Comparison of ENCODE assay signal across 15 cellular contexts in genomic region chr13:30895773-30896172, GRCh38. TPM values are rescaled to one million over a fixed set of nuclear protein-coding genes. Genes with fewer than 3 reads are reported as not detected.
DNase-seq lines count a peak whose midpoint lies in the region; ATAC-seq and TF ChIP-seq lines count a peak whose summit lies in the region.
"Had no signal": no experiment of that assay in that cellular context is flagged by ENCODE, and none has a peak within 500 bp of the region (broad histone marks: within the 10 kb centered on the region; RNA-seq: fewer than 3 reads in every experiment).

No MANE protein-coding gene starts in this region.

- no peaks in the 10 kb centered on the region for H3K9me2 ChIP-seq in SK-N-SH

- peak overlapping the region; percentile 90 for H2AFZ ChIP-seq in SK-N-SH (ENCODE audit: low read depth)
- H2AFZ ChIP-seq in neuron (ENCODE audit: low read depth, low read length): peak overlapping the region; percentile 56

- no peak for ATAC-seq in CD8-positive, alpha-beta T cell
- ATAC-seq: A549; activated CD4-positive, CD25-positive, alpha-beta regulatory T cell treated with anti-CD3 and anti-CD28 coated beads, Interleukin-2, amount 50 U/mL, for 24 hours had no signal

- no peaks in the 10 kb centered on the region for H3K4me1 Mint-ChIP-seq in CD8-positive, alpha-beta T cell (ENCODE audit: low read depth)
- H3K4me1 Mint-ChIP-seq: naive B cell had no signal

- POLR2A ChIA-PET in AG04449 (lab: Yijun Ruan, JAX) (no interaction called here), SK-N-SH (lab: Yijun Ruan, JAX) (no interaction called here)
- POLR2A ChIA-PET in CD8-positive, alpha-beta T cell (lab: Charles Lee): no interaction called here

- H3K9ac ChIP-seq in SK-N-SH: peak overlapping the region; percentile 58; the same call in 1 of the 2 replicates
- no peak overlapping the region for H3K9ac ChIP-seq in colonic mucosa (ENCODE audit: low read depth in 2 of 2, low read length in 2 of 2)

- no peak overlapping the region for H3K27ac Mint-ChIP-seq in CD8-positive, alpha-beta T cell
- H3K27ac Mint-ChIP-seq: naive B cell had no signal

- H3K27me3 Mint-ChIP-seq in CD8-positive, alpha-beta T cell (ENCODE audit: low read depth): peaks cover 29% of the 10 kb centered on the region

- H3K27ac ChIP-seq in SK-N-SH (ENCODE audit: low read depth in 2 of 2, low read length in 1 of 2): peak overlapping the region; percentile 47 to 80; a peak in 3 of 4 replicates
- no peak overlapping the region for H3K27ac ChIP-seq in colonic mucosa
- H3K27ac ChIP-seq in substantia nigra (ENCODE audit: low read depth, low read length, poor library complexity, severe bottlenecking): no peak overlapping the region
- H3K27ac ChIP-seq in CD8-positive, alpha-beta T cell (ENCODE audit: low read depth, low read length): no peak overlapping the region
- H3K27ac ChIP-seq: A549 had no signal

- H3K4me3 ChIP-seq in AG04449 (ENCODE audit: low read depth, low read length) (no peak overlapping the region), SK-N-SH (ENCODE audit: low read depth in 2 of 2, low read length in 1 of 2) (no peak overlapping the region), fibroblast of pulmonary artery (replicated peaks; ENCODE audit: low read depth, low read length) (no peak overlapping the region), neuron (ENCODE audit: low read length) (no peak overlapping the region), colonic mucosa (no peak overlapping the region)
- no peak overlapping the region for H3K4me3 ChIP-seq in CD8-positive, alpha-beta T cell (ENCODE audit: low read depth, low read length)
- H3K4me3 ChIP-seq: A549 had no signal

- H3K36me3 Mint-ChIP-seq in CD8-positive, alpha-beta T cell: no peaks in the 10 kb centered on the region
- H3K36me3 Mint-ChIP-seq: naive B cell had no signal

- no peaks in the 10 kb centered on the region for H3K36me3 ChIP-seq in SK-N-SH (replicated peaks in 1 of 2; ENCODE audit: control insufficient read depth in 1 of 2, insufficient read depth in 2 of 2, low read length in 1 of 2)
- H3K36me3 ChIP-seq in neuron (ENCODE audit: insufficient read depth, low read length): no peaks in the 10 kb centered on the region
- H3K36me3 ChIP-seq in colonic mucosa: no peaks in the 10 kb centered on the region
- H3K36me3 ChIP-seq in CD8-positive, alpha-beta T cell (ENCODE audit: insufficient read depth, low read length): no peaks in the 10 kb centered on the region

- TF ChIP-seq RAD21 in SK-N-SH (IDR thresholded peaks at IDR 0.05; ENCODE audit: low read length): no peak

- H3F3A ChIP-seq in SK-N-SH (replicated peaks; ENCODE audit: insufficient read depth): peaks cover 6% of the 10 kb centered on the region

- no peaks in the 10 kb centered on the region for H3K79me2 ChIP-seq in SK-N-SH (ENCODE audit: insufficient read depth)

- no peak overlapping the region for H3K4me3 Mint-ChIP-seq in CD8-positive, alpha-beta T cell
- H3K4me3 Mint-ChIP-seq: naive B cell had no signal

- peak; percentile 70 for DNase-seq in AG04449 (ENCODE audit: low read depth, low spot score)
- DNase-seq in SK-N-SH: no peak
- DNase-seq in fibroblast of pulmonary artery (ENCODE audit: low read depth): peak; percentile 97
- no peak for DNase-seq in colonic mucosa
- no peak for DNase-seq in NCI-H510A treated with DMSO at 0.1 percent for 48 hours (lab: John Stamatoyannopoulos, UW)
- no peak for DNase-seq in substantia nigra (lab: John Stamatoyannopoulos, UW)
- DNase-seq in CD8-positive, alpha-beta T cell: no peak
- DNase-seq: activated naive CD4-positive, alpha-beta T cell; foreskin melanocyte; naive B cell; NCI-H1417 had no signal

- peak overlapping the region; percentile 24; the same call in 1 of the 2 replicates for H3K4me2 ChIP-seq in SK-N-SH
- H3K4me2 ChIP-seq: A549 had no signal

- TF ChIP-seq CTCF in AG04449 (IDR thresholded peaks at IDR 0.05; ENCODE audit: insufficient read depth, low read length, missing control alignments) (no peak), SK-N-SH (IDR thresholded peaks at IDR 0.05) (no peak), fibroblast of pulmonary artery (IDR thresholded peaks at IDR 0.05; ENCODE audit: low read length, missing control alignments) (no peak), colonic mucosa (IDR thresholded peaks at IDR 0.05) (no peak)
- no peak for TF ChIP-seq CTCF in CD8-positive, alpha-beta T cell (IDR thresholded peaks at IDR 0.05)

- 19% methylated on average over 4 of the region's 4 CpGs for WGBS in SK-N-SH (ENCODE audit: low lambda C conversion rate)

- no peaks in the 10 kb centered on the region for H4K20me1 ChIP-seq in SK-N-SH (ENCODE audit: insufficient read depth)

- no peaks in the 10 kb centered on the region for H3K9me3 Mint-ChIP-seq in CD8-positive, alpha-beta T cell

- H3K27me3 ChIP-seq in SK-N-SH (ENCODE audit: insufficient read depth) (no peaks in the 10 kb centered on the region), neuron (ENCODE audit: insufficient read depth, low read length) (no peaks in the 10 kb centered on the region), colonic mucosa (no peaks in the 10 kb centered on the region)
- peaks cover 3% of the 10 kb centered on the region for H3K27me3 ChIP-seq in CD8-positive, alpha-beta T cell (ENCODE audit: insufficient read depth, low read length)

- H3K4me1 ChIP-seq in SK-N-SH (ENCODE audit: control insufficient read depth in 1 of 2, insufficient read depth in 2 of 2, low read depth in 1 of 2, low read length in 1 of 2) (peaks cover 0 to 26% of the 10 kb centered on the region in 2 experiments; a peak in 3 of 4 replicates), neuron (ENCODE audit: insufficient read depth, low read length) (peaks cover 7% of the 10 kb centered on the region), colonic mucosa (no peaks in the 10 kb centered on the region)
- no peaks in the 10 kb centered on the region for H3K4me1 ChIP-seq in CD8-positive, alpha-beta T cell (ENCODE audit: insufficient read depth, low read length)
- H3K4me1 ChIP-seq: A549 had no signal

- TF ChIP-seq EP300 in SK-N-SH (IDR thresholded peaks at IDR 0.05; ENCODE audit: borderline replicate concordance in 1 of 2, low read depth in 1 of 2, low read length in 1 of 2): peak in 1 of 2 experiments; percentile 25; a peak in 1 of 4 replicates

- no peaks in the 10 kb centered on the region for H3K9me3 ChIP-seq in SK-N-SH
- no peaks in the 10 kb centered on the region for H3K9me3 ChIP-seq in neuron (ENCODE audit: low read length)
- no peaks in the 10 kb centered on the region for H3K9me3 ChIP-seq in colonic mucosa
- no peaks in the 10 kb centered on the region for H3K9me3 ChIP-seq in CD8-positive, alpha-beta T cell (ENCODE audit: low read length)
- H3K9me3 ChIP-seq: A549 had no signal

- intact Hi-C loops in colonic mucosa (cut with DNase I): no loop called here
- intact Hi-C loops in CD8-positive, alpha-beta T cell (cut with DNase I, micrococcal nuclease): no loop called here

- CTCF ChIA-PET in AG04449 (lab: Yijun Ruan, JAX) (interaction anchor here (1.0 kb wide), 1 partner anchor 149 kb away, joined by 3 read pairs; no protein-coding TSS in a partner anchor), SK-N-SH (lab: Yijun Ruan, JAX) (no interaction called here)
- CTCF ChIA-PET in CD8-positive, alpha-beta T cell (lab: Charles Lee): no interaction called here

TF ChIP-seq in SK-N-SH, 30 proteins besides CTCF, POLR2A, EP300 and RAD21:
- TF ChIP-seq TEAD4 (IDR thresholded peaks at IDR 0.05; ENCODE audit: borderline replicate concordance, insufficient read depth) (peak; percentile 49; the same call in 1 of the 2 replicates), REST (IDR thresholded peaks at IDR 0.05; ENCODE audit: low read depth, low read length) (no peak), JUND (IDR thresholded peaks at IDR 0.05) (peak; percentile 45), NRF1 (IDR thresholded peaks at IDR 0.05; ENCODE audit: low read depth, low read length) (no peak), GATA2 (CRISPR knock-in tag; IDR thresholded peaks at IDR 0.05) (no peak), ELF1 (IDR thresholded peaks at IDR 0.05) (no peak), RCOR1 (IDR thresholded peaks at IDR 0.05; ENCODE audit: low read length) (no peak), RXRA (IDR thresholded peaks at IDR 0.05; ENCODE audit: borderline replicate concordance, low read depth) (no peak), TCF12 (IDR thresholded peaks at IDR 0.05) (0 out of 2 replicates have a peak, but pooled peaks have one; percentile 9), YY1 (IDR thresholded peaks at IDR 0.05; ENCODE audit: low read depth) (no peak), MEF2A (IDR thresholded peaks at IDR 0.05; ENCODE audit: borderline replicate concordance, low read depth) (no peak)

RNA-seq across cellular contexts. Expression of gene MEDAG, which starts 10.3 kb away (rescaled TPM):
- 0.03 TPM in 1 of 2 replicates, not detected in the other for polyA plus RNA-seq in SK-N-SH (2012; rRNA removed)
- polyA plus RNA-seq in SK-N-SH (2012; cell fraction: cytosol; rRNA removed): 0.01 and 0.03 TPM in 2 replicates
- polyA plus RNA-seq in SK-N-SH (2012; cell fraction: nucleus; rRNA removed): not detected in 2 replicates
- 1 to 10 TPM in 1 of 2 donors, under 1 TPM in 1; 0.62 to 2.6 TPM for total RNA-seq in colonic mucosa
- total RNA-seq in CD8-positive, alpha-beta T cell: not detected

RNA-seq across cellular contexts. Expression of gene TEX26, which starts 36.7 kb away (rescaled TPM):
- polyA plus RNA-seq in SK-N-SH (2012; rRNA removed): not detected in 2 replicates
- polyA plus RNA-seq in SK-N-SH (2012; cell fraction: cytosol; rRNA removed): not detected in 2 replicates
- polyA plus RNA-seq in SK-N-SH (2012; cell fraction: nucleus; rRNA removed): not detected in 2 replicates
- total RNA-seq in colonic mucosa: not detected
- not detected for total RNA-seq in CD8-positive, alpha-beta T cell
- total RNA-seq: OCI-LY7 had no signal
- polyA plus RNA-seq: A549 had no signal

Comparison
In these comparisons a context has a peak if more than half of its experiments do, and no peak if none do; other contexts are left out.
1. DNase-seq: peak in AG04449 (single experiment) and fibroblast of pulmonary artery (single experiment); none in SK-N-SH (single experiment), colonic mucosa (single experiment), NCI-H510A treated with DMSO at 0.1 percent for 48 hours (single experiment), substantia nigra (0 of 49) and CD8-positive, alpha-beta T cell (0 of 7).
2. H3K27ac ChIP-seq: peak in SK-N-SH (2 of 2); none in colonic mucosa (single experiment), substantia nigra (single experiment) and CD8-positive, alpha-beta T cell (single experiment).